9 cellular contexts compared by ENCODE assay signal in the genomic region with DNA sequence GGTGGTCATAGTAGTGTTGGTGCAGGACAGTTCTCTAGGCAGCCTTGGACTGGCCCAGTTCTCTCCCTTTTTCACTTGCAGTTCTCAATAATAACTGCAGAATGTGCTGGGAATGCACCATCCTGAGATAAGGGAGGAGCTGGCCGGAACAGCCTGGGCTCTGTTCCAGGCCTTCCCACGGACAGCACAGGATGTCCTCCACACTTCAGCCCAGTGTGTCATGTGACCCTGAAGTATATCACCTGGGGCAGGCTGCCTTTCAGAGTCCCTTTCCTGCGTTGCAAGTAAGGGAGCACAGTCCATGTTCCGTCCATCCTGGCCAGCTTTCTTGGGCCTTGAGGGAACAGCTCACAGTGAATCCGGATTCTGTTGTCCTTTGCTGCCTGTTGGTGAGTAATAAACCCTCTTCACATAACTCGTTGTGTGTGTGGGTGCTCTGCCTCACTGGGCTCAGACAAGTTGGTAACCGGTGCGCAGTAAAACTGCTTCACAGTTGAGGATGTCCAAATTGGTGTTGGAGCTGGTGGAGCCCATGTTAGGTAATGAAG. TPM values are rescaled to one million over a fixed set of nuclear protein-coding genes. Genes with fewer than 3 reads are reported as not detected.
DNase-seq lines count a peak whose midpoint lies in the region; ATAC-seq and TF ChIP-seq lines count a peak whose summit lies in the region.
"Had no signal": no experiment of that assay in that cellular context is flagged by ENCODE, and none has a peak within 500 bp of the region (broad histone marks: within the 10 kb centered on the region; RNA-seq: fewer than 3 reads in every experiment).

No MANE protein-coding gene starts in this region.

- H3K36me3 Mint-ChIP-seq in activated CD8-positive, alpha-beta memory T cell treated with anti-CD3 and anti-CD28 coated beads, Interleukin-2, amount 10 ng/mL, durations not matched to agents 7 days and 5 days, result peaks cover 7% of the 10 kb centered on the region
- no peaks in the 10 kb centered on the region for H3K36me3 Mint-ChIP-seq in endothelial cell (ENCODE audit: low read depth, unreplicated experiment)

- DNase-seq in DMS53 treated with DMSO at 0.1 percent for 48 hours (lab: John Stamatoyannopoulos, UW; ENCODE audit: unreplicated experiment) (peak; percentile 74), M059J (ENCODE audit: low read depth) (peak; percentile 35), epithelial cell of esophagus (ENCODE audit: low read depth) (peak; percentile 72), mesenchymal stem cell (peak; percentile 31), occipital lobe (lab: John Stamatoyannopoulos, UW) (no peak), endothelial cell (ENCODE audit: low spot score) (no peak)
- no peak for DNase-seq in activated CD8-positive, alpha-beta memory T cell treated with anti-CD3 and anti-CD28 coated beads, Interleukin-2, amount 10 ng/mL, durations not matched to agents 7 days and 5 days

- peaks cover 26% of the 10 kb centered on the region for H3K4me1 Mint-ChIP-seq in activated CD8-positive, alpha-beta memory T cell treated with anti-CD3 and anti-CD28 coated beads, Interleukin-2, amount 10 ng/mL, durations not matched to agents 7 days and 5 days
- H3K4me1 Mint-ChIP-seq in endothelial cell (ENCODE audit: unreplicated experiment), result peaks cover 3% of the 10 kb centered on the region

- peak overlapping the region; percentile 41 for H4K8ac ChIP-seq in mesenchymal stem cell (ENCODE audit: low read length)

- H3K4me3 ChIP-seq in epithelial cell of esophagus (ENCODE audit: low read length) (peak overlapping the region; percentile 6), mesenchymal stem cell (ENCODE audit: insufficient read depth in 1 of 2, low read depth in 1 of 2, low read length in 2 of 2) (no peak overlapping the region)

- no peak overlapping the region for H3K27ac Mint-ChIP-seq in activated CD8-positive, alpha-beta memory T cell treated with anti-CD3 and anti-CD28 coated beads, Interleukin-2, amount 10 ng/mL, durations not matched to agents 7 days and 5 days
- no peak overlapping the region for H3K27ac Mint-ChIP-seq in endothelial cell (ENCODE audit: unreplicated experiment)

- no peak overlapping the region for H3K4me2 ChIP-seq in mesenchymal stem cell (ENCODE audit: low read length, poor library complexity, severe bottlenecking)

- H3K9me3 Mint-ChIP-seq in activated CD8-positive, alpha-beta memory T cell treated with anti-CD3 and anti-CD28 coated beads, Interleukin-2, amount 10 ng/mL, durations not matched to agents 7 days and 5 days (ENCODE audit: low read depth), result no peaks in the 10 kb centered on the region
- H3K9me3 Mint-ChIP-seq in endothelial cell (ENCODE audit: unreplicated experiment), result no peaks in the 10 kb centered on the region

- no peak overlapping the region for H2BK15ac ChIP-seq in mesenchymal stem cell (ENCODE audit: low read depth, poor library complexity, severe bottlenecking)

- H3K9ac ChIP-seq in mesenchymal stem cell (ENCODE audit: low read length), result no peak overlapping the region

- H3K4me3 Mint-ChIP-seq in activated CD8-positive, alpha-beta memory T cell treated with anti-CD3 and anti-CD28 coated beads, Interleukin-2, amount 10 ng/mL, durations not matched to agents 7 days and 5 days, result no peak overlapping the region
- H3K4me3 Mint-ChIP-seq in endothelial cell (ENCODE audit: unreplicated experiment), result no peak overlapping the region

- TF ChIP-seq CTCF in epithelial cell of esophagus (IDR thresholded peaks at IDR 0.05; ENCODE audit: insufficient read depth, low read depth, low read length, missing control alignments) (no peak), endothelial cell (IDR thresholded peaks at IDR 0.05; ENCODE audit: unreplicated experiment) (no peak)

- CTCF ChIA-PET in activated CD8-positive, alpha-beta memory T cell treated with anti-CD3 and anti-CD28 coated beads, Interleukin-2, amount 10 ng/mL, durations not matched to agents 7 days and 5 days (lab: Charles Lee), result interaction anchor here (1.1 kb wide), 1 partner anchor 17 kb away, joined by 3 read pairs; no protein-coding TSS in a partner anchor

- H3K27ac ChIP-seq in mesenchymal stem cell (ENCODE audit: low read length, poor library complexity, severe bottlenecking), result no peak overlapping the region
- H3K27ac ChIP-seq: HL-60 had no signal

- no peaks in the 10 kb centered on the region for H3K36me3 ChIP-seq in mesenchymal stem cell (ENCODE audit: control insufficient read depth in 1 of 2, insufficient read depth in 2 of 2, low read depth in 1 of 2, low read length in 2 of 2)

- H2AFZ ChIP-seq in mesenchymal stem cell (ENCODE audit: low read depth, low read length), result no peak overlapping the region

- no peaks in the 10 kb centered on the region for H3K27me3 ChIP-seq in mesenchymal stem cell (ENCODE audit: control insufficient read depth in 1 of 2, insufficient read depth in 1 of 2, low read length in 2 of 2)

- H3K14ac ChIP-seq in mesenchymal stem cell (ENCODE audit: low read length in 2 of 2), result peak overlapping the region in 1 of 2 experiments; percentile 26

- H2AK5ac ChIP-seq in mesenchymal stem cell (ENCODE audit: low read length, severe bottlenecking), result no peak overlapping the region

- H2BK120ac ChIP-seq in mesenchymal stem cell (ENCODE audit: low read depth, low read length), result no peak overlapping the region

- peak overlapping the region in 1 of 2 experiments; percentile 40 for H3K18ac ChIP-seq in mesenchymal stem cell (ENCODE audit: low read depth in 1 of 2, low read length in 2 of 2)

- no peak for ATAC-seq in activated CD8-positive, alpha-beta memory T cell treated with anti-CD3 and anti-CD28 coated beads, Interleukin-2, amount 10 ng/mL, durations not matched to agents 7 days and 5 days
- ATAC-seq in HG03520 (IDR thresholded peaks at IDR 0.05; ENCODE audit: unreplicated experiment), result no peak

- peaks cover 5% of the 10 kb centered on the region for H3K4me1 ChIP-seq in mesenchymal stem cell (ENCODE audit: control insufficient read depth, insufficient read depth, low read depth, low read length)

- no peak overlapping the region for H2BK5ac ChIP-seq in mesenchymal stem cell (ENCODE audit: low read depth, low read length, poor library complexity, severe bottlenecking)

- H3K27me3 Mint-ChIP-seq in activated CD8-positive, alpha-beta memory T cell treated with anti-CD3 and anti-CD28 coated beads, Interleukin-2, amount 10 ng/mL, durations not matched to agents 7 days and 5 days, result peaks cover 48% of the 10 kb centered on the region
- H3K27me3 Mint-ChIP-seq in endothelial cell (ENCODE audit: unreplicated experiment), result no peaks in the 10 kb centered on the region

- no peak overlapping the region for H3K4ac ChIP-seq in mesenchymal stem cell (ENCODE audit: low read depth in 1 of 2, low read length in 2 of 2)

- H2BK12ac ChIP-seq in mesenchymal stem cell (ENCODE audit: low read length in 2 of 2), result peak overlapping the region; percentile 14 to 65

- no peak overlapping the region for H4K91ac ChIP-seq in mesenchymal stem cell (ENCODE audit: low read length)

- no peak overlapping the region for H3K23ac ChIP-seq in mesenchymal stem cell (ENCODE audit: low read length in 2 of 2)

- H3K79me1 ChIP-seq in mesenchymal stem cell (replicated peaks; ENCODE audit: low read length, poor library complexity, severe bottlenecking), result no peaks in the 10 kb centered on the region

- H3K9me3 ChIP-seq in mesenchymal stem cell (ENCODE audit: control insufficient read depth, low read length), result no peaks in the 10 kb centered on the region

- WGBS in mesenchymal stem cell, result 71% methylated on average over 8 of the region's 8 CpGs

RNA-seq across cellular contexts. Expression of a gene that starts 32.3 kb away (rescaled TPM):
- total RNA-seq in M059J (2014; rRNA removed; shearing (Covaris generic)), result 2.4 and 4.7 TPM in 2 replicates
- polyA plus RNA-seq in mesenchymal stem cell (2013, experiment 1 of 2), result 3.6 TPM
- 3.7 TPM for polyA plus RNA-seq in mesenchymal stem cell (2013, experiment 2 of 2)
- total RNA-seq in occipital lobe (19.5 TPM), endothelial cell (ENCODE audit: unreplicated experiment) (4.6 TPM)
- 1 to 10 TPM; 2.1 to 3.6 TPM for total RNA-seq in activated CD8-positive, alpha-beta memory T cell treated with anti-CD3 and anti-CD28 coated beads, Interleukin-2, amount 10 ng/mL, durations not matched to agents 7 days and 5 days

Comparison
In these comparisons a context has a peak if more than half of its experiments do, and no peak if none do; other contexts are left out.
1. DNase-seq: peak in DMS53 treated with DMSO at 0.1 percent for 48 hours (single experiment), M059J (single experiment), epithelial cell of esophagus (single experiment) and mesenchymal stem cell (single experiment); none in occipital lobe (single experiment), activated CD8-positive, alpha-beta memory T cell treated with anti-CD3 and anti-CD28 coated beads, Interleukin-2, amount 10 ng/mL, durations not matched to agents 7 days and 5 days (single experiment) and endothelial cell (single experiment).